In the genomic region with DNA sequence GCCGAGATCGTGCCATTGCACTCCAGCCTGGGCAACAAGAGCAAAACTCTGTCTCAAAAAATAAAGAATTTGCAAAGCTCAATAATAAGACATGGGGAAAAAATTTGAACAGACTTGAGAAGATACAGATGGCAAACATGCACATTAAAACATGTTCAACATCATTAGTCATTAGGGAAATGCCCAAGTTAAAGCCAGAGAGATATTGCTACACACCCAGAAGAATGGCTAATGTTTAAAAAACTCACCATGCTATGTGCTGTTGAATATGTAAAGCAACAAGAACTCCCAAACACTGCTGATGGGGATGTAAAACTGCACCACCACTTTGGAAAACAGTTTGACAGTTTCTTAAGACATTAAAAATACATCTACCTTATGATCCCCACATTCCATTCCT, we compare ENCODE assay signal across 18 cellular contexts. TPM values are rescaled to one million over a fixed set of nuclear protein-coding genes. Genes with fewer than 3 reads are reported as not detected.
DNase-seq lines count a peak whose midpoint lies in the region; ATAC-seq, FAIRE-seq and TF ChIP-seq lines count a peak whose summit lies in the region.
"Had no signal": no experiment of that assay in that cellular context is flagged by ENCODE, and none has a peak within 500 bp of the region (broad histone marks: within the 10 kb centered on the region; RNA-seq: fewer than 3 reads in every experiment).

No MANE protein-coding gene starts in this region.

- DNase-seq in Calu3 = no peak
- DNase-seq in RWPE2 (ENCODE audit: low spot score) = no peak
- peak; percentile 84 for DNase-seq in fibroblast of mammary gland (ENCODE audit: low read depth)
- DNase-seq in skeletal muscle cell (ENCODE audit: low read depth) = peak; percentile 38
- DNase-seq in NCI-H2081 treated with DMSO at 0.1 percent for 48 hours (lab: John Stamatoyannopoulos, UW) = no peak
- no peak for DNase-seq in UCSD-AML1 (lab: John Stamatoyannopoulos, UW; ENCODE audit: unreplicated experiment)
- no peak for DNase-seq in GM19239 (ENCODE audit: insufficient read length, low spot score)
- DNase-seq: activated CD8-positive, alpha-beta memory T cell treated with anti-CD3 and anti-CD28 coated beads, Interleukin-2, amount 50 U/mL, for 4 hours; activated naive CD4-positive, alpha-beta T cell treated with anti-CD3 and anti-CD28 coated beads, Interleukin-2, amount 10 ng/mL, durations not matched to agents 7 days and 5 days; glutamatergic neuron; NCI-H1417 treated with DMSO at 0.1 percent for 48 hours; stimulated activated CD4-positive, alpha-beta T cell treated with anti-CD3 and anti-CD28 coated beads, Interleukin-4, amount 100 ng/mL, for 24 hours; stimulated activated naive B cell treated with anti-CD40 and anti-IgM and Interleukin-4, amounts not matched to agents 10 μg/mL and 1 μg/mL and 100 μg/mL, for 72 hours had no signal

- TF ChIP-seq CTCF in Calu3 (IDR thresholded peaks at IDR 0.05; ENCODE audit: unreplicated experiment) (no peak), RWPE2 (IDR thresholded peaks at IDR 0.05; ENCODE audit: poor library complexity, severe bottlenecking) (no peak), fibroblast of mammary gland (conservative IDR thresholded peaks at IDR 0.05; ENCODE audit: control insufficient read depth, insufficient read depth, low read depth, low read length) (no peak)

- intact Hi-C loops in Calu3 (cut with micrococcal nuclease; ENCODE audit: unreplicated experiment) = no loop called here

- H3K4me1 Mint-ChIP-seq in Calu3 (ENCODE audit: low read depth, unreplicated experiment) = peaks cover 61% of the 10 kb centered on the region
- H3K4me1 Mint-ChIP-seq: stimulated activated naive B cell treated with anti-CD40 and anti-IgM and Interleukin-4, amounts not matched to agents 10 μg/mL and 1 μg/mL and 100 μg/mL, for 72 hours had no signal

- CTCF ChIA-PET in Calu3 (lab: Charles Lee) = interaction anchor here (0.6 kb wide), 1 partner anchor 51 kb away, joined by 3 read pairs; no protein-coding TSS in a partner anchor

- peak overlapping the region; percentile 24 for H3K27ac Mint-ChIP-seq in Calu3 (ENCODE audit: unreplicated experiment)
- H3K27ac Mint-ChIP-seq: activated naive CD4-positive, alpha-beta T cell treated with anti-CD3 and anti-CD28 coated beads, Interleukin-2, amount 10 ng/mL, durations not matched to agents 7 days and 5 days; stimulated activated naive B cell treated with anti-CD40 and anti-IgM and Interleukin-4, amounts not matched to agents 10 μg/mL and 1 μg/mL and 100 μg/mL, for 72 hours had no signal

- peaks cover 32% of the 10 kb centered on the region for H3K4me1 ChIP-seq in RWPE2 (ENCODE audit: insufficient read depth, poor library complexity, severe bottlenecking)

- peaks cover 56% of the 10 kb centered on the region for H3K36me3 Mint-ChIP-seq in Calu3 (ENCODE audit: insufficient read depth, unreplicated experiment)

- H3K4me3 Mint-ChIP-seq in Calu3 (ENCODE audit: low read depth, unreplicated experiment) = no peak overlapping the region
- H3K4me3 Mint-ChIP-seq: activated naive CD4-positive, alpha-beta T cell treated with anti-CD3 and anti-CD28 coated beads, Interleukin-2, amount 10 ng/mL, durations not matched to agents 7 days and 5 days; stimulated activated naive B cell treated with anti-CD40 and anti-IgM and Interleukin-4, amounts not matched to agents 10 μg/mL and 1 μg/mL and 100 μg/mL, for 72 hours had no signal

- FAIRE-seq in GM19239 (lab: Jason Lieb, UNC) = no peak
- FAIRE-seq: colon had no signal

- BruUV-seq in Calu3 (replicated peaks; lab: Mats Ljungman, UMichigan) = TSS peak; percentile 19

- H3K27me3 Mint-ChIP-seq in Calu3 (ENCODE audit: unreplicated experiment) = no peaks in the 10 kb centered on the region
- H3K27me3 Mint-ChIP-seq: activated naive CD4-positive, alpha-beta T cell treated with anti-CD3 and anti-CD28 coated beads, Interleukin-2, amount 10 ng/mL, durations not matched to agents 7 days and 5 days; stimulated activated naive B cell treated with anti-CD40 and anti-IgM and Interleukin-4, amounts not matched to agents 10 μg/mL and 1 μg/mL and 100 μg/mL, for 72 hours had no signal

- H3K36me3 ChIP-seq in RWPE2 (ENCODE audit: low read depth) = peaks cover 12% of the 10 kb centered on the region; the same call in 1 of the 2 replicates
- H3K36me3 ChIP-seq: vagina had no signal

- no peaks in the 10 kb centered on the region for H3K9me3 ChIP-seq in RWPE2 (ENCODE audit: severe bottlenecking)
- H3K9me3 ChIP-seq: right atrium auricular region, vagina had no signal

- H3K4me3 ChIP-seq in RWPE2 (ENCODE audit: severe bottlenecking) (no peak overlapping the region), fibroblast of mammary gland (ENCODE audit: control insufficient read depth, low read depth, low read length) (no peak overlapping the region), skeletal muscle cell (ENCODE audit: low read depth, low read length) (no peak overlapping the region)
- H3K4me3 ChIP-seq: right atrium auricular region, vagina had no signal

- ATAC-seq in RWPE2 (ENCODE audit: low read depth) = peak; percentile 56
- ATAC-seq in GM18520 (IDR thresholded peaks at IDR 0.05; ENCODE audit: unreplicated experiment) = no peak
- ATAC-seq: stimulated activated naive B cell treated with anti-CD40 and anti-IgM and Interleukin-4, amounts not matched to agents 10 μg/mL and 1 μg/mL and 100 μg/mL, for 72 hours had no signal

- no peaks in the 10 kb centered on the region for H3K9me3 Mint-ChIP-seq in Calu3 (ENCODE audit: low read depth, unreplicated experiment)
- H3K9me3 Mint-ChIP-seq: activated naive CD4-positive, alpha-beta T cell treated with anti-CD3 and anti-CD28 coated beads, Interleukin-2, amount 10 ng/mL, durations not matched to agents 7 days and 5 days; stimulated activated naive B cell treated with anti-CD40 and anti-IgM and Interleukin-4, amounts not matched to agents 10 μg/mL and 1 μg/mL and 100 μg/mL, for 72 hours had no signal

- no peaks in the 10 kb centered on the region for H3K27me3 ChIP-seq in RWPE2 (ENCODE audit: insufficient read depth, poor library complexity, severe bottlenecking)
- H3K27me3 ChIP-seq: right atrium auricular region, vagina had no signal

- peak overlapping the region; percentile 85 for H3K27ac ChIP-seq in RWPE2 (ENCODE audit: poor library complexity, severe bottlenecking)
- H3K27ac ChIP-seq: right atrium auricular region, vagina had no signal

RNA-seq across cellular contexts. Expression of gene LRRC75B, which starts 12.6 kb away (rescaled TPM):
- 14.4 and 14.5 TPM in 2 replicates for total RNA-seq in Calu3 (2022)
- total RNA-seq: OCI-LY7 had no signal

RNA-seq across cellular contexts. Expression of gene GGT1, which starts 22.7 kb away (rescaled TPM):
- total RNA-seq in Calu3 (2022) = 63.8 and 79.3 TPM in 2 replicates

RNA-seq across cellular contexts. Expression of gene SNRPD3, which starts 24.5 kb away (rescaled TPM):
- 165 and 180 TPM in 2 replicates for total RNA-seq in Calu3 (2022)

RNA-seq across cellular contexts. Expression of gene GUCD1, which starts 25.3 kb away (rescaled TPM):
- 130 and 149 TPM in 2 replicates for total RNA-seq in Calu3 (2022)

Comparison
In these comparisons a context has a peak if more than half of its experiments do, and no peak if none do; other contexts are left out.
1. DNase-seq: peak in fibroblast of mammary gland (single experiment) and skeletal muscle cell (single experiment); none in Calu3 (single experiment), RWPE2 (single experiment), NCI-H2081 treated with DMSO at 0.1 percent for 48 hours (single experiment), UCSD-AML1 (single experiment) and GM19239 (single experiment).